1 cellular context compared by ENCODE assay signal in the genomic region with DNA sequence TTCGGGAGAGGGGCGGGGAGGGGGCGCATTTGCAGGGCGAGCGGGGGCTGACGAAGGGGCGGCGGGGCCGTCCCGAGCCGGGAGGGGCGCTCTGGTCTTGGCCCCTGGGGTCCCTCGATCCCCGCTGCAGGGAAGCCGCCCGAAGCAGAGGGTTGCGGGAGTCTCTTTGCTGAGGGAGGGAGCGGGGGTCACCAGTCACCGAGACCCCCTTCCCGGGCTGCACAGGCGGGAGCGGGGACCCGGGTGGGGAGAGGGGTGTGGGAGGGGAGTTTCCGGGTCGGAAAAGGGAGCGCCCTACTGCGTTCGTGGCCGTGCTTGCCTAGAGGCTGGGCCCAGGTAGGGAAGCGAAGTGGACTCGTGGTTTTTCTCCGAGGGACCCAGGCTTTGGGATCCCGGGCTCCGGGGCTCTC.
TF ChIP-seq lines count a peak whose summit lies in the region.

No MANE protein-coding gene starts in this region.

TF ChIP-seq in HepG2, 621 proteins besides CTCF, POLR2A, EP300 and RAD21:
- TF ChIP-seq CHD2 (IDR thresholded peaks at IDR 0.05; ENCODE audit: low read depth, low read length) (no peak), ZFX (CRISPR knock-in tag; IDR thresholded peaks at IDR 0.05; ENCODE audit: low read depth) (0 out of 2 replicates have a peak, but pooled peaks have one; percentile 21), JARID2 (CRISPR knock-in tag; IDR thresholded peaks at IDR 0.05; ENCODE audit: insufficient replicate concordance) (no peak), PHF20 (CRISPR knock-in tag; IDR thresholded peaks at IDR 0.05) (0 out of 2 replicates have a peak, but pooled peaks have one; percentile 32), ZNF232 (CRISPR knock-in tag; IDR thresholded peaks at IDR 0.05; ENCODE audit: borderline replicate concordance) (0 out of 2 replicates have a peak, but pooled peaks have one; percentile 8), ZFY (CRISPR knock-in tag; IDR thresholded peaks at IDR 0.05) (peak; percentile 62), KAT7 (CRISPR knock-in tag; IDR thresholded peaks at IDR 0.05; ENCODE audit: borderline replicate concordance) (0 out of 2 replicates have a peak, but pooled peaks have one; percentile 61), KLF16 (CRISPR knock-in tag; IDR thresholded peaks at IDR 0.05) (0 out of 4 replicates have a peak, but pooled peaks of 1 of the 2 experiments have one; percentile 19), PAWR (CRISPR knock-in tag; IDR thresholded peaks at IDR 0.05; ENCODE audit: borderline replicate concordance) (no peak), CEBPG (CRISPR knock-in tag; IDR thresholded peaks at IDR 0.05) (no peak), ZNF484 (CRISPR knock-in tag; IDR thresholded peaks at IDR 0.05; ENCODE audit: borderline replicate concordance, low read depth) (no peak), TAF1 (CRISPR knock-in tag; IDR thresholded peaks at IDR 0.05) (0 out of 2 replicates have a peak, but pooled peaks have one; percentile 37), ZMAT3 (CRISPR knock-in tag; conservative IDR thresholded peaks at IDR 0.05) (0 out of 2 replicates have a peak, but pooled peaks have one; percentile 10), ZNF841 (CRISPR knock-in tag; IDR thresholded peaks at IDR 0.05; ENCODE audit: borderline replicate concordance) (no peak), MEIS2 (CRISPR knock-in tag; IDR thresholded peaks at IDR 0.05) (no peak), PHF8 (CRISPR knock-in tag; IDR thresholded peaks at IDR 0.05) (peak; percentile 61; the same call in 1 of the 2 replicates), RXRA (CRISPR knock-in tag; IDR thresholded peaks at IDR 0.05) (0 out of 2 replicates have a peak, but pooled peaks have one; percentile 18), SIN3A (IDR thresholded peaks at IDR 0.05; ENCODE audit: borderline replicate concordance, low read depth, low read length) (peak; percentile 28; the same call in 1 of the 2 replicates), BRCA1 (CRISPR knock-in tag; IDR thresholded peaks at IDR 0.05) (no peak), REL (CRISPR knock-in tag; conservative IDR thresholded peaks at IDR 0.05) (0 out of 2 replicates have a peak, but pooled peaks have one; percentile 1), ZNF782 (CRISPR knock-in tag; IDR thresholded peaks at IDR 0.05; ENCODE audit: borderline replicate concordance) (no peak), ZBTB42 (CRISPR knock-in tag; IDR thresholded peaks at IDR 0.05) (0 out of 2 replicates have a peak, but pooled peaks have one; percentile 27), SMAD3 (CRISPR knock-in tag; IDR thresholded peaks at IDR 0.05) (no peak), GABPB1 (CRISPR knock-in tag; IDR thresholded peaks at IDR 0.05) (peak; percentile 42; the same call in 1 of the 2 replicates), ZBTB7A (CRISPR knock-in tag; IDR thresholded peaks at IDR 0.05) (peak; percentile 77; the same call in 1 of the 2 replicates)
- TF ChIP-seq, protein P1, sequence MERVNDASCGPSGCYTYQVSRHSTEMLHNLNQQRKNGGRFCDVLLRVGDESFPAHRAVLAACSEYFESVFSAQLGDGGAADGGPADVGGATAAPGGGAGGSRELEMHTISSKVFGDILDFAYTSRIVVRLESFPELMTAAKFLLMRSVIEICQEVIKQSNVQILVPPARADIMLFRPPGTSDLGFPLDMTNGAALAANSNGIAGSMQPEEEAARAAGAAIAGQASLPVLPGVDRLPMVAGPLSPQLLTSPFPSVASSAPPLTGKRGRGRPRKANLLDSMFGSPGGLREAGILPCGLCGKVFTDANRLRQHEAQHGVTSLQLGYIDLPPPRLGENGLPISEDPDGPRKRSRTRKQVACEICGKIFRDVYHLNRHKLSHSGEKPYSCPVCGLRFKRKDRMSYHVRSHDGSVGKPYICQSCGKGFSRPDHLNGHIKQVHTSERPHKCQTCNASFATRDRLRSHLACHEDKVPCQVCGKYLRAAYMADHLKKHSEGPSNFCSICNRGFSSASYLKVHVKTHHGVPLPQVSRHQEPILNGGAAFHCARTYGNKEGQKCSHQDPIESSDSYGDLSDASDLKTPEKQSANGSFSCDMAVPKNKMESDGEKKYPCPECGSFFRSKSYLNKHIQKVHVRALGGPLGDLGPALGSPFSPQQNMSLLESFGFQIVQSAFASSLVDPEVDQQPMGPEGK (CRISPR knock-in tag; IDR thresholded peaks at IDR 0.05) = peak; percentile 75
- TF ChIP-seq, protein P2, sequence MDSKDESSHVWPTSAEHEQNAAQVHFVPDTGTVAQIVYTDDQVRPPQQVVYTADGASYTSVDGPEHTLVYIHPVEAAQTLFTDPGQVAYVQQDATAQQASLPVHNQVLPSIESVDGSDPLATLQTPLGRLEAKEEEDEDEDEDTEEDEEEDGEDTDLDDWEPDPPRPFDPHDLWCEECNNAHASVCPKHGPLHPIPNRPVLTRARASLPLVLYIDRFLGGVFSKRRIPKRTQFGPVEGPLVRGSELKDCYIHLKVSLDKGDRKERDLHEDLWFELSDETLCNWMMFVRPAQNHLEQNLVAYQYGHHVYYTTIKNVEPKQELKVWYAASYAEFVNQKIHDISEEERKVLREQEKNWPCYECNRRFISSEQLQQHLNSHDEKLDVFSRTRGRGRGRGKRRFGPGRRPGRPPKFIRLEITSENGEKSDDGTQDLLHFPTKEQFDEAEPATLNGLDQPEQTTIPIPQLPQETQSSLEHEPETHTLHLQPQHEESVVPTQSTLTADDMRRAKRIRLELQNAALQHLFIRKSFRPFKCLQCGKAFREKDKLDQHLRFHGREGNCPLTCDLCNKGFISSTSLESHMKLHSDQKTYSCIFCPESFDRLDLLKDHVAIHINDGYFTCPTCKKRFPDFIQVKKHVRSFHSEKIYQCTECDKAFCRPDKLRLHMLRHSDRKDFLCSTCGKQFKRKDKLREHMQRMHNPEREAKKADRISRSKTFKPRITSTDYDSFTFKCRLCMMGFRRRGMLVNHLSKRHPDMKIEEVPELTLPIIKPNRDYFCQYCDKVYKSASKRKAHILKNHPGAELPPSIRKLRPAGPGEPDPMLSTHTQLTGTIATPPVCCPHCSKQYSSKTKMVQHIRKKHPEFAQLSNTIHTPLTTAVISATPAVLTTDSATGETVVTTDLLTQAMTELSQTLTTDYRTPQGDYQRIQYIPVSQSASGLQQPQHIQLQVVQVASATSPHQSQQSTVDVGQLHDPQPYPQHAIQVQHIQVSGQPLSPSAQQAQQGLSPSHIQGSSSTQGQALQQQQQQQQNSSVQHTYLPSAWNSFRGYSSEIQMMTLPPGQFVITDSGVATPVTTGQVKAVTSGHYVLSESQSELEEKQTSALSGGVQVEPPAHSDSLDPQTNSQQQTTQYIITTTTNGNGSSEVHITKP (CRISPR knock-in tag; IDR thresholded peaks at IDR 0.05; ENCODE audit: low read depth) = 0 out of 2 replicates have a peak, but pooled peaks have one; percentile 13
- TF ChIP-seq, protein P3, sequence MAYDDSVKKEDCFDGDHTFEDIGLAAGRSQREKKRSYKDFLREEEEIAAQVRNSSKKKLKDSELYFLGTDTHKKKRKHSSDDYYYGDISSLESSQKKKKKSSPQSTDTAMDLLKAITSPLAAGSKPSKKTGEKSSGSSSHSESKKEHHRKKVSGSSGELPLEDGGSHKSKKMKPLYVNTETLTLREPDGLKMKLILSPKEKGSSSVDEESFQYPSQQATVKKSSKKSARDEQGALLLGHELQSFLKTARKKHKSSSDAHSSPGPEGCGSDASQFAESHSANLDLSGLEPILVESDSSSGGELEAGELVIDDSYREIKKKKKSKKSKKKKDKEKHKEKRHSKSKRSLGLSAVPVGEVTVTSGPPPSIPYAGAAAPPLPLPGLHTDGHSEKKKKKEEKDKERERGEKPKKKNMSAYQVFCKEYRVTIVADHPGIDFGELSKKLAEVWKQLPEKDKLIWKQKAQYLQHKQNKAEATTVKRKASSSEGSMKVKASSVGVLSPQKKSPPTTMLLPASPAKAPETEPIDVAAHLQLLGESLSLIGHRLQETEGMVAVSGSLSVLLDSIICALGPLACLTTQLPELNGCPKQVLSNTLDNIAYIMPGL (CRISPR knock-in tag; IDR thresholded peaks at IDR 0.05; ENCODE audit: borderline replicate concordance in 1 of 2, low read depth in 1 of 2) = peak in 1 of 2 experiments; percentile 53; a peak in 2 of 4 replicates
